1 cellular context compared by ENCODE assay signal in genomic region chr1:146987502-146987901, GRCh38.
A peak's percentile ranks its signal among the peaks of the same experiment; 100 is the strongest.
TF ChIP-seq lines count a peak whose summit lies in the region.

No MANE protein-coding gene starts in this region.

TF ChIP-seq in HEK293, 187 proteins besides CTCF, POLR2A, EP300 and RAD21:
- TF ChIP-seq ZNF596 (tag by site-specific recombination; IDR thresholded peaks at IDR 0.05): peak; percentile 27; the same call in 1 of the 2 replicates
- TF ChIP-seq ZSCAN4 (tag by site-specific recombination; IDR thresholded peaks at IDR 0.05): peak; percentile 92
